ENCODE assay signal across 9 cellular contexts in the genomic region with DNA sequence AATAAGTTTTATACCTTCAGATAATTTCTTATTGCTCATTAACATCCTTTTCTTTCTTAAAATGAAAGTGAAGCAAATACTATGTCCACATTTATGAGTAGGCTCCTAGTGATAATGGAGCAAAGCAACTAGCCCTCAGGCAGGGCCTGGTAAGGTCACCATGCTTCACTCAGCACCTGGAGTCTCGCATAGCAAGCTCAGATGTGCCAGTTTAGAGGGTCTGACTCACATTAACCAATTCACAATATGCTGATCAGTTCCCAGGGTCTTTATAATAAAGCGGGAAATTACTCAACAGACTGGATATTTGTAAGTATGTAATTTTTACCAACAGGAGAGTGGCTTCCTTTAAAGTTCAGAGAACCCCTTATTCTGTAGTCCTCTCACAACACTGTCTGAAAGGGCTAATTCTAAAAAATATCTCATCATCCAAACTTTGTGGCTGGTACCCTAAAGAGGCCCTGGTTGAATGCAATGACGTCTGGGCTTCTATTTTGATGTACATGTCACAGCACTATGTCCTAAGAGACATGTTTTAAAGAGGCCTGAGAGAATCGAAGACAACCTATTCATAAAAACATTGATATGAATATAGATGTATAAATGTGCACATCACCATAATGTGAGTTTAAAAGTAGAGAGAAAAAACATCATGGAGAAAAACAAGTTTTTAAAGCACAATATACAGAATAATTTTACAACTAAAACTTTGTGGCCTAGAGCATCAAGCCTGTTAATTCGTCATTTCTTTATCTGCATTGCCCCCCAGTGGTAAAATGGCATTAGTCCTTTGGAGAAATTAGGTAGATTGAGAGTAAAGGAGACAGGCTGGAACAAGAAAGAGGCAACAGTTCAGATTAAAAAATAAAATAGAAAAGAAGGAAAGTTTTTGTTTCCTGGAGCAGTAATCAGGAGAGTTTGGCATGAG. TPM values are rescaled to one million over a fixed set of nuclear protein-coding genes. Genes with fewer than 3 reads are reported as not detected.
DNase-seq lines count a peak whose midpoint lies in the region; ATAC-seq and TF ChIP-seq lines count a peak whose summit lies in the region.
"Had no signal": no experiment of that assay in that cellular context is flagged by ENCODE, and none has a peak within 500 bp of the region (broad histone marks: within the 10 kb centered on the region; RNA-seq: fewer than 3 reads in every experiment).

No MANE protein-coding gene starts in this region.

- H3K9me3 ChIP-seq in heart left ventricle (no peaks in the 10 kb centered on the region), ovary (no peaks in the 10 kb centered on the region)

- TF ChIP-seq CTCF in heart left ventricle (IDR thresholded peaks at IDR 0.05), result peak in 8 of 12 donors; percentile 19 to 46 (median 33)
- TF ChIP-seq CTCF in kidney epithelial cell (IDR thresholded peaks at IDR 0.05; ENCODE audit: insufficient read depth, low read length, poor library complexity, severe bottlenecking), result peak; percentile 56
- no peak for TF ChIP-seq CTCF in ovary (IDR thresholded peaks at IDR 0.05)

- no peak overlapping the region for H3K4me3 ChIP-seq in heart left ventricle
- no peak overlapping the region for H3K4me3 ChIP-seq in kidney epithelial cell (ENCODE audit: low read depth, low read length)
- H3K4me3 ChIP-seq in ovary, result no peak overlapping the region

- no peaks in the 10 kb centered on the region for H3K27me3 ChIP-seq in heart left ventricle
- H3K27me3 ChIP-seq in kidney epithelial cell (ENCODE audit: control insufficient read depth, insufficient read depth, low read length), result no peaks in the 10 kb centered on the region
- H3K27me3 ChIP-seq in ovary, result no peaks in the 10 kb centered on the region

- DNase-seq in heart left ventricle (no peak), left ventricle myocardium superior (no peak), NCI-H748 treated with DMSO at 0.1 percent for 48 hours (lab: John Stamatoyannopoulos, UW) (peak; percentile 18), amniotic epithelial cell (ENCODE audit: low read depth) (peak; percentile 52), kidney epithelial cell (ENCODE audit: low read depth) (no peak), ovary (no peak)

- intact Hi-C loops in heart left ventricle (cut with DNase I), result loop anchor here in 9 of 10 donors (5.0 to 10.0 kb wide), 2 partner anchors 672 to 674 kb away; no protein-coding TSS in a partner anchor
- intact Hi-C loops in left ventricle myocardium superior (cut with micrococcal nuclease), result no loop called here
- intact Hi-C loops in ovary (cut with DNase I), result no loop called here

- H3K27ac ChIP-seq in heart left ventricle, result no peak overlapping the region
- no peak overlapping the region for H3K27ac ChIP-seq in ovary

- no peak for TF ChIP-seq EP300 in ovary (IDR thresholded peaks at IDR 0.05)

- ATAC-seq in heart left ventricle, result no peak
- no peak for ATAC-seq in left ventricle myocardium superior
- peak; percentile 44 for ATAC-seq in HG02678 (IDR thresholded peaks at IDR 0.05; ENCODE audit: unreplicated experiment)
- ATAC-seq in HG03196 (IDR thresholded peaks at IDR 0.05; ENCODE audit: unreplicated experiment), result no peak

- H3K4me1 ChIP-seq in heart left ventricle, result peaks cover 0 to 4% (median 0%) of the 10 kb centered on the region in 12 donors
- H3K4me1 ChIP-seq in ovary (ENCODE audit: insufficient read depth), result no peaks in the 10 kb centered on the region

- TF ChIP-seq POLR2A in heart left ventricle (IDR thresholded peaks at IDR 0.05) (no peak), ovary (IDR thresholded peaks at IDR 0.05) (no peak)

- WGBS in heart left ventricle, 4 donors, result 58 to 67% (median 64%) methylated on average over 5 of the region's 5 CpGs
- 68 to 72% (median 70%) methylated on average over 5 of the region's 5 CpGs for WGBS in ovary, 3 donors

- H3K36me3 ChIP-seq in heart left ventricle (no peaks in the 10 kb centered on the region), kidney epithelial cell (ENCODE audit: control insufficient read depth, insufficient read depth, low read length) (no peaks in the 10 kb centered on the region), ovary (no peaks in the 10 kb centered on the region)

RNA-seq across cellular contexts. Expression of a gene that starts 44.3 kb away (rescaled TPM):
- not detected for total RNA-seq in heart left ventricle
- not detected for polyA plus RNA-seq in heart left ventricle
- total RNA-seq in left ventricle myocardium superior, result not detected
- total RNA-seq in kidney epithelial cell, result not detected in 2 replicates
- total RNA-seq in ovary, result under 1 TPM in 1 of 7 donors, not detected in 6; 0.31 TPM
- not detected for polyA plus RNA-seq in ovary
- polyA plus RNA-seq: esophagus had no signal

Comparison
In these comparisons a context has a peak if more than half of its experiments do, and no peak if none do; other contexts are left out.
1. intact Hi-C loops: an anchor here in heart left ventricle (5.0 to 10.0 kb wide); none called in left ventricle myocardium superior and ovary.
2. DNase-seq: peak in NCI-H748 treated with DMSO at 0.1 percent for 48 hours (single experiment) and amniotic epithelial cell (single experiment); none in heart left ventricle (0 of 5), left ventricle myocardium superior (single experiment), kidney epithelial cell (single experiment) and ovary (0 of 5).
3. CTCF ChIP-seq: peak in heart left ventricle (8 of 12) and kidney epithelial cell (single experiment); none in ovary (0 of 3).